In genomic region chr5:55934117-55934613, GRCh38 we compare ENCODE assay signal across 1 cellular context.
TF ChIP-seq lines count a peak whose summit lies in the region.

No MANE protein-coding gene starts in this region.

TF ChIP-seq in HepG2, 621 proteins besides CTCF, POLR2A, EP300 and RAD21 (continued from another document and continues in another):
- no peak for TF ChIP-seq HMGA1 (CRISPR knock-in tag; conservative IDR thresholded peaks at IDR 0.05)
- TF ChIP-seq, protein P1, sequence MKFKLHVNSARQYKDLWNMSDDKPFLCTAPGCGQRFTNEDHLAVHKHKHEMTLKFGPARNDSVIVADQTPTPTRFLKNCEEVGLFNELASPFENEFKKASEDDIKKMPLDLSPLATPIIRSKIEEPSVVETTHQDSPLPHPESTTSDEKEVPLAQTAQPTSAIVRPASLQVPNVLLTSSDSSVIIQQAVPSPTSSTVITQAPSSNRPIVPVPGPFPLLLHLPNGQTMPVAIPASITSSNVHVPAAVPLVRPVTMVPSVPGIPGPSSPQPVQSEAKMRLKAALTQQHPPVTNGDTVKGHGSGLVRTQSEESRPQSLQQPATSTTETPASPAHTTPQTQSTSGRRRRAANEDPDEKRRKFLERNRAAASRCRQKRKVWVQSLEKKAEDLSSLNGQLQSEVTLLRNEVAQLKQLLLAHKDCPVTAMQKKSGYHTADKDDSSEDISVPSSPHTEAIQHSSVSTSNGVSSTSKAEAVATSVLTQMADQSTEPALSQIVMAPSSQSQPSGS (CRISPR knock-in tag; IDR thresholded peaks at IDR 0.05): peak; percentile 99
- TF ChIP-seq MLX (CRISPR knock-in tag; IDR thresholded peaks at IDR 0.05): peak; percentile 90
- TF ChIP-seq FLYWCH1 (CRISPR knock-in tag; IDR thresholded peaks at IDR 0.05): 0 out of 2 replicates have a peak, but pooled peaks have one; percentile 50
- peak; percentile 100 for TF ChIP-seq ARID5B (CRISPR knock-in tag; IDR thresholded peaks at IDR 0.05)
- TF ChIP-seq ZBTB8A (CRISPR knock-in tag; IDR thresholded peaks at IDR 0.05; ENCODE audit: borderline replicate concordance, low read depth): no peak
- peak; percentile 88 for TF ChIP-seq ZMYM2 (CRISPR knock-in tag; IDR thresholded peaks at IDR 0.05)
- TF ChIP-seq SIN3B (IDR thresholded peaks at IDR 0.05; ENCODE audit: low read length): 0 out of 2 replicates have a peak, but pooled peaks have one; percentile 24
- peak; percentile 92 for TF ChIP-seq ZNF772 (CRISPR knock-in tag; IDR thresholded peaks at IDR 0.05)
- TF ChIP-seq BRCA1 (CRISPR knock-in tag; IDR thresholded peaks at IDR 0.05): no peak
- TF ChIP-seq ZNF687 (CRISPR knock-in tag; IDR thresholded peaks at IDR 0.05): no peak; the same call in 1 of the 2 replicates
- TF ChIP-seq ZBTB34 (CRISPR knock-in tag; IDR thresholded peaks at IDR 0.05): peak; percentile 82
- TF ChIP-seq, protein P2, sequence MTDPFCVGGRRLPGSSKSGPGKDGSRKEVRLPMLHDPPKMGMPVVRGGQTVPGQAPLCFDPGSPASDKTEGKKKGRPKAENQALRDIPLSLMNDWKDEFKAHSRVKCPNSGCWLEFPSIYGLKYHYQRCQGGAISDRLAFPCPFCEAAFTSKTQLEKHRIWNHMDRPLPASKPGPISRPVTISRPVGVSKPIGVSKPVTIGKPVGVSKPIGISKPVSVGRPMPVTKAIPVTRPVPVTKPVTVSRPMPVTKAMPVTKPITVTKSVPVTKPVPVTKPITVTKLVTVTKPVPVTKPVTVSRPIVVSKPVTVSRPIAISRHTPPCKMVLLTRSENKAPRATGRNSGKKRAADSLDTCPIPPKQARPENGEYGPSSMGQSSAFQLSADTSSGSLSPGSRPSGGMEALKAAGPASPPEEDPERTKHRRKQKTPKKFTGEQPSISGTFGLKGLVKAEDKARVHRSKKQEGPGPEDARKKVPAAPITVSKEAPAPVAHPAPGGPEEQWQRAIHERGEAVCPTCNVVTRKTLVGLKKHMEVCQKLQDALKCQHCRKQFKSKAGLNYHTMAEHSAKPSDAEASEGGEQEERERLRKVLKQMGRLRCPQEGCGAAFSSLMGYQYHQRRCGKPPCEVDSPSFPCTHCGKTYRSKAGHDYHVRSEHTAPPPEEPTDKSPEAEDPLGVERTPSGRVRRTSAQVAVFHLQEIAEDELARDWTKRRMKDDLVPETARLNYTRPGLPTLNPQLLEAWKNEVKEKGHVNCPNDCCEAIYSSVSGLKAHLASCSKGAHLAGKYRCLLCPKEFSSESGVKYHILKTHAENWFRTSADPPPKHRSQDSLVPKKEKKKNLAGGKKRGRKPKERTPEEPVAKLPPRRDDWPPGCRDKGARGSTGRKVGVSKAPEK (CRISPR knock-in tag; IDR thresholded peaks at IDR 0.05; ENCODE audit: borderline replicate concordance): peak; percentile 62; the same call in 1 of the 2 replicates
- no peak; the same call in none of the 2 replicates for TF ChIP-seq HMG20B (CRISPR knock-in tag; conservative IDR thresholded peaks at IDR 0.05)
- TF ChIP-seq CAMTA2 (CRISPR knock-in tag; IDR thresholded peaks at IDR 0.05; ENCODE audit: borderline replicate concordance): no peak
- TF ChIP-seq ISX (CRISPR knock-in tag; conservative IDR thresholded peaks at IDR 0.05): no peak
- TF ChIP-seq, protein P3, sequence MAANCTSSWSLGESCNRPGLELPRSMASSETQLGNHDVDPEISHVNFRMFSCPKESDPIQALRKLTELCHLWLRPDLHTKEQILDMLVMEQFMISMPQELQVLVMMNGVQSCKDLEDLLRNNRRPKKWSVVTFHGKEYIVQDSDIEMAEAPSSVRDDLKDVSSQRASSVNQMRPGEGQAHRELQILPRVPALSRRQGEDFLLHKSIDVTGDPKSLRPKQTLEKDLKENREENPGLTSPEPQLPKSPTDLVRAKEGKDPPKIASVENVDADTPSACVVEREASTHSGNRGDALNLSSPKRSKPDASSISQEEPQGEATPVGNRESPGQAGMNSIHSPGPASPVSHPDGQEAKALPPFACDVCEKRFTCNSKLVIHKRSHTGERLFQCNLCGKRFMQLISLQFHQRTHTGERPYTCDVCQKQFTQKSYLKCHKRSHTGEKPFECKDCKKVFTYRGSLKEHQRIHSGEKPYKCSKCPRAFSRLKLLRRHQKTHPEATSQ (CRISPR knock-in tag; IDR thresholded peaks at IDR 0.05; ENCODE audit: borderline replicate concordance): peak; percentile 74; the same call in 1 of the 2 replicates
- TF ChIP-seq SIN3A (IDR thresholded peaks at IDR 0.05; ENCODE audit: borderline replicate concordance, low read depth, low read length): no peak
- peak; percentile 75; the same call in 1 of the 2 replicates for TF ChIP-seq ZNF441 (CRISPR knock-in tag; IDR thresholded peaks at IDR 0.05; ENCODE audit: borderline replicate concordance)
- peak; percentile 82; the same call in 1 of the 2 replicates for TF ChIP-seq ZNF362 (CRISPR knock-in tag; IDR thresholded peaks at IDR 0.05; ENCODE audit: borderline replicate concordance)
- TF ChIP-seq GATAD1 (CRISPR knock-in tag; IDR thresholded peaks at IDR 0.05): peak; percentile 39; the same call in 1 of the 2 replicates
- TF ChIP-seq KDM3A (CRISPR knock-in tag; IDR thresholded peaks at IDR 0.05; ENCODE audit: low read depth): peak; percentile 84
- peak; percentile 85; the same call in 1 of the 2 replicates for TF ChIP-seq ARNT2 (CRISPR knock-in tag; IDR thresholded peaks at IDR 0.05; ENCODE audit: low read depth)
- TF ChIP-seq PHF20 (CRISPR knock-in tag; IDR thresholded peaks at IDR 0.05): no peak; the same call in 1 of the 2 replicates
- no peak for TF ChIP-seq TERF1 (CRISPR knock-in tag; IDR thresholded peaks at IDR 0.05)
- peak; percentile 92 for TF ChIP-seq HHEX (CRISPR knock-in tag; IDR thresholded peaks at IDR 0.05)
- TF ChIP-seq ZNF724P (CRISPR knock-in tag; IDR thresholded peaks at IDR 0.05; ENCODE audit: borderline replicate concordance): peak; percentile 86; the same call in 1 of the 2 replicates
- peak; percentile 95 for TF ChIP-seq JUND (CRISPR knock-in tag; IDR thresholded peaks at IDR 0.05)
- TF ChIP-seq PLSCR1 (CRISPR knock-in tag; IDR thresholded peaks at IDR 0.05; ENCODE audit: borderline replicate concordance): no peak
- no peak for TF ChIP-seq RFX1 (IDR thresholded peaks at IDR 0.05)
- peak; percentile 84; the same call in 1 of the 2 replicates for TF ChIP-seq ZNF556 (CRISPR knock-in tag; IDR thresholded peaks at IDR 0.05; ENCODE audit: borderline replicate concordance)
- no peak for TF ChIP-seq PAF1 (CRISPR knock-in tag; IDR thresholded peaks at IDR 0.05)
- TF ChIP-seq ZNF709 (CRISPR knock-in tag; IDR thresholded peaks at IDR 0.05): peak; percentile 56; the same call in 1 of the 2 replicates
- TF ChIP-seq NFATC3 (CRISPR knock-in tag; IDR thresholded peaks at IDR 0.05): no peak
- TF ChIP-seq ZNF619 (CRISPR knock-in tag; IDR thresholded peaks at IDR 0.05): 0 out of 2 replicates have a peak, but pooled peaks have one; percentile 45
